ENCODE assay signal across 12 cellular contexts in the genomic region with DNA sequence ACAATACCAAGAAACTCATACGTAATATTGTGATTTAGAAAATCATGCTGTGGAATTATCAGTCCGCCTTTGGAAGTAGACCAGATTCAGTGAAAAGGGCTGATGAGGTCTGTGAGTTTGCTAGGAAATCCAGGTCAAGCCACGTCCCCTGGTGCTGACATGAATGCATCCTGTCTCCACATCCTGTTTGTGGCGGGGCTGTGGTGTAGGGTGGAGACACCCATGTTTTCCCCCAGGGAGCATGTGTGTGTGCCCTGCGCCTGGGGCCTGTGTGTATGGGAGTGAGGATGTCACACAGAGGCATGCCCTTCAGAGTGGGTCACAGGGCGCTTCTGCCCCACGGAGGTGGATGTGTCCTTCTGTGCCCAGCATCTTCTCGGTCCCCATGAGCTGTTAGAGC.
A peak's percentile ranks its signal among the peaks of the same experiment; 100 is the strongest.
DNase-seq lines count a peak whose midpoint lies in the region; ATAC-seq and TF ChIP-seq lines count a peak whose summit lies in the region.
"Had no signal": no experiment of that assay in that cellular context is flagged by ENCODE, and none has a peak within 500 bp of the region (broad histone marks: within the 10 kb centered on the region; RNA-seq: fewer than 3 reads in every experiment).

No MANE protein-coding gene starts in this region.

- H3K27ac Mint-ChIP-seq in activated CD4-positive, alpha-beta T cell treated with anti-CD3 and anti-CD28 coated beads, Interleukin-2, amount 10 ng/mL, durations not matched to agents 24 days and 14 days = peak overlapping the region; percentile 58
- H3K27ac Mint-ChIP-seq: naive B cell had no signal

- H3K4me3 ChIP-seq in osteoblast (ENCODE audit: insufficient read depth, low read length) = no peak overlapping the region
- H3K4me3 ChIP-seq in spleen = no peak overlapping the region
- H3K4me3 ChIP-seq: A549, testis had no signal

- no peak for TF ChIP-seq POLR2A in spleen (IDR thresholded peaks at IDR 0.05)

- H3K4me1 Mint-ChIP-seq in activated CD4-positive, alpha-beta T cell treated with anti-CD3 and anti-CD28 coated beads, Interleukin-2, amount 10 ng/mL, durations not matched to agents 24 days and 14 days = peaks cover 20% of the 10 kb centered on the region
- H3K4me1 Mint-ChIP-seq: naive B cell had no signal

- H3K4me3 Mint-ChIP-seq in activated CD4-positive, alpha-beta T cell treated with anti-CD3 and anti-CD28 coated beads, Interleukin-2, amount 10 ng/mL, durations not matched to agents 24 days and 14 days = peak overlapping the region; percentile 61
- H3K4me3 Mint-ChIP-seq: naive B cell had no signal

- intact Hi-C loops in activated CD4-positive, alpha-beta T cell treated with anti-CD3 and anti-CD28 coated beads, Interleukin-2, amount 10 ng/mL, durations not matched to agents 24 days and 14 days (cut with micrococcal nuclease) = loop anchor here (1.0 kb wide), 1 partner anchor 10 kb away; no protein-coding TSS in a partner anchor
- intact Hi-C loops in spleen (cut with DNase I; ENCODE audit: low total_unique reads) = no loop called here

- H3K9me3 Mint-ChIP-seq in activated CD4-positive, alpha-beta T cell treated with anti-CD3 and anti-CD28 coated beads, Interleukin-2, amount 10 ng/mL, durations not matched to agents 24 days and 14 days = no peaks in the 10 kb centered on the region
- H3K9me3 Mint-ChIP-seq: naive B cell had no signal

- H3K36me3 ChIP-seq in osteoblast (ENCODE audit: insufficient read depth, low read length) = peaks cover 4% of the 10 kb centered on the region
- H3K36me3 ChIP-seq in spleen = no peaks in the 10 kb centered on the region

- peak; percentile 86 for DNase-seq in activated CD4-positive, alpha-beta T cell treated with anti-CD3 and anti-CD28 coated beads, Interleukin-2, amount 10 ng/mL, durations not matched to agents 24 days and 14 days
- no peak for DNase-seq in activated CD4-positive, alpha-beta T cell treated with anti-CD3 and anti-CD28 coated beads for 1 hour
- DNase-seq in H4 (ENCODE audit: low spot score) (peak; percentile 50), osteoblast (ENCODE audit: insufficient read length, low spot score, missing footprints) (peak; percentile 52), Kasumi-1 (lab: John Stamatoyannopoulos, UW) (no peak), foreskin keratinocyte (no peak), spleen (no peak)
- peak; percentile 33 to 53 for DNase-seq in activated CD4-positive, alpha-beta T cell treated with anti-CD3 and anti-CD28 coated beads, Interleukin-2, amount 50 U/mL, for 48 hours
- DNase-seq: GF-D8, naive B cell, testis had no signal

- no peak for TF ChIP-seq CTCF in osteoblast (IDR thresholded peaks at IDR 0.05; ENCODE audit: extremely low read depth, low read depth, low read length)
- TF ChIP-seq CTCF in foreskin keratinocyte (conservative IDR thresholded peaks at IDR 0.05) = no peak
- TF ChIP-seq CTCF in spleen (IDR thresholded peaks at IDR 0.05 in 8 of 11, conservative IDR thresholded peaks at IDR 0.05 in 3 of 11) = no peak

- H3K27me3 ChIP-seq in osteoblast (ENCODE audit: insufficient read depth, low read length) = no peaks in the 10 kb centered on the region
- H3K27me3 ChIP-seq in foreskin keratinocyte = no peaks in the 10 kb centered on the region
- H3K27me3 ChIP-seq in spleen (replicated peaks in 1 of 7) = no peaks in the 10 kb centered on the region
- H3K27me3 ChIP-seq: testis had no signal

- H3K4me1 ChIP-seq in osteoblast (ENCODE audit: insufficient read depth, low read length) (no peaks in the 10 kb centered on the region), foreskin keratinocyte (no peaks in the 10 kb centered on the region), spleen (peaks cover 0 to 34% (median 4%) of the 10 kb centered on the region in 6 donors)
- H3K4me1 ChIP-seq: A549, testis had no signal

- H3K27ac ChIP-seq in osteoblast (ENCODE audit: low read depth, low read length) = no peak overlapping the region
- no peak overlapping the region for H3K27ac ChIP-seq in foreskin keratinocyte
- peak overlapping the region in 2 of 8 donors; percentile 24 to 42 for H3K27ac ChIP-seq in spleen
- H3K27ac ChIP-seq: A549, testis had no signal

- 43 to 65% (median 54%) methylated on average over 8 of the region's 8 CpGs for whole genome bisulfite sequencing in spleen, 5 donors

- no peaks in the 10 kb centered on the region for H3K79me2 ChIP-seq in osteoblast (ENCODE audit: insufficient read depth, low read length)

- H4K20me1 ChIP-seq in osteoblast (ENCODE audit: insufficient read depth, low read length) = no peaks in the 10 kb centered on the region

- H3K27me3 Mint-ChIP-seq in activated CD4-positive, alpha-beta T cell treated with anti-CD3 and anti-CD28 coated beads, Interleukin-2, amount 10 ng/mL, durations not matched to agents 24 days and 14 days = peaks cover 40% of the 10 kb centered on the region

- H3K9me3 ChIP-seq in osteoblast (ENCODE audit: low read depth, low read length) (no peaks in the 10 kb centered on the region), spleen (no peaks in the 10 kb centered on the region)
- H3K9me3 ChIP-seq: A549, testis had no signal

- no peak overlapping the region for H2AFZ ChIP-seq in osteoblast (ENCODE audit: low read length)

- H3K36me3 Mint-ChIP-seq in activated CD4-positive, alpha-beta T cell treated with anti-CD3 and anti-CD28 coated beads, Interleukin-2, amount 10 ng/mL, durations not matched to agents 24 days and 14 days (ENCODE audit: low read depth) = no peaks in the 10 kb centered on the region
- H3K36me3 Mint-ChIP-seq: naive B cell had no signal

- no peak for ATAC-seq in foreskin keratinocyte
- ATAC-seq: A549 had no signal

- H3K4me2 ChIP-seq in osteoblast (ENCODE audit: insufficient read depth, low read length) = no peak overlapping the region
- H3K4me2 ChIP-seq: A549 had no signal

Comparison
In these comparisons a context has a peak if more than half of its experiments do, and no peak if none do; other contexts are left out.
1. DNase-seq: peak in activated CD4-positive, alpha-beta T cell treated with anti-CD3 and anti-CD28 coated beads, Interleukin-2, amount 10 ng/mL, durations not matched to agents 24 days and 14 days (single experiment), H4 (single experiment), activated CD4-positive, alpha-beta T cell treated with anti-CD3 and anti-CD28 coated beads, Interleukin-2, amount 50 U/mL, for 48 hours (2 of 2) and osteoblast (single experiment); none in activated CD4-positive, alpha-beta T cell treated with anti-CD3 and anti-CD28 coated beads for 1 hour (single experiment), Kasumi-1 (0 of 2), foreskin keratinocyte (0 of 2) and spleen (single experiment).